In the genomic region with DNA sequence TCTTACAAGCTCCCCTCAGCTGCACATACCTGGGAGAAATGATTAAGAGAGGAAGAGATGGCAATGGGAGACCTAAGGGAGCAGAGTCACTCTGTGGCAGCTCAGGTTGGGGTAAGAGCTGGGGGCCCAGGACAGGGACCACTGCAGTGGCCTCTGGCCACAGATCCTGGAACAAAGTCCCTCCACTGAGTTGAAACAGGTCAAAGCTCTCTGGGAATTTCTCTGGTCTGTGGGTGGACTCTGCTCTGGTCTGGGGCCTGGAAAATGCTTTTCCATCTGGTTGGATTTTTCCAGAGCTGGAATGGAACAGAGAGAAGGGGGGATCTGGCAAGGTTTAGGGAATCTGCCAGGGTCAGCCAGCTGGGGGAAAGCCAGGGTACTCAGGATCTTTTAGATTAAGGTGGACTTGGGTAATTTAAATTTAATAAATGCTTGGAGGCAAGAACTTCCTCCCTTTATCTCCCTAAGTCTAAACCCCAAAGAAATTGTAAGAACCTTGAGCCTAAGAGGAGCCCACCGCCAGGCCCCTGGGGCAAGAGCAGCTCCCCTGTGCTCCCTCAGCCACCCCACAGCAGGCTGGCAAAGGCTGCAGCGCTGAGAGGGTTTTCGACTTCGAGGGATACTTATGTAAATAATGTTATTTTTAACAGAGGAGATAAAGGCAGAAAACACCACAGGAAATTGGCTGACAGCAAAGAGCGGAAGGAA, we compare ENCODE assay signal across 16 cellular contexts. TPM values are rescaled to one million over a fixed set of nuclear protein-coding genes. Genes with fewer than 3 reads are reported as not detected.
DNase-seq lines count a peak whose midpoint lies in the region; ATAC-seq lines count a peak whose summit lies in the region.
"Had no signal": no experiment of that assay in that cellular context is flagged by ENCODE, and none has a peak within 500 bp of the region (broad histone marks: within the 10 kb centered on the region; RNA-seq: fewer than 3 reads in every experiment).

No MANE protein-coding gene starts in this region.

- H3K27me3 Mint-ChIP-seq in naive thymus-derived CD8-positive, alpha-beta T cell, result peaks cover 75 to 99% (median 84%) of the 10 kb centered on the region in 5 donors

- POLR2A ChIA-PET in naive thymus-derived CD8-positive, alpha-beta T cell (lab: Charles Lee), result interaction anchor here (1.0 to 1.2 kb wide), 3 partner anchors 9 to 22 kb away, joined by 3 to 5 read pairs (median 4); no protein-coding TSS in a partner anchor

- H3K36me3 ChIP-seq in ACC112 (ENCODE audit: insufficient read depth, low read length), result no peaks in the 10 kb centered on the region

- peak overlapping the region in 2 of 10 donors; percentile 47 to 53 for H3K27ac Mint-ChIP-seq in naive thymus-derived CD8-positive, alpha-beta T cell
- H3K27ac Mint-ChIP-seq: WTC11 had no signal

- peak; percentile 10 for ATAC-seq in HG03432 (IDR thresholded peaks at IDR 0.05; ENCODE audit: unreplicated experiment)
- ATAC-seq in naive thymus-derived CD8-positive, alpha-beta T cell, result no peak
- ATAC-seq: esophagus mucosa, WTC11 had no signal

- peaks cover 0 to 15% (median 0%) of the 10 kb centered on the region in 9 donors for H3K9me3 Mint-ChIP-seq in naive thymus-derived CD8-positive, alpha-beta T cell
- H3K9me3 Mint-ChIP-seq: WTC11 had no signal

- H2AFZ ChIP-seq in ACC112 (ENCODE audit: low read length, unreplicated experiment), result no peak overlapping the region

- H3K4me3 Mint-ChIP-seq in naive thymus-derived CD8-positive, alpha-beta T cell, result peak overlapping the region in 9 of 10 donors; percentile 22 to 80 (median 48)
- H3K4me3 Mint-ChIP-seq: WTC11 had no signal

- peaks cover 19% of the 10 kb centered on the region for H3K4me1 ChIP-seq in ACC112 (ENCODE audit: control insufficient read depth, insufficient read depth, low read length, unreplicated experiment)

- H3K79me2 ChIP-seq in ACC112 (ENCODE audit: control insufficient read depth, insufficient read depth, low read length, unreplicated experiment), result no peaks in the 10 kb centered on the region

- peaks cover 32 to 50% (median 35%) of the 10 kb centered on the region in 4 donors for H3K4me1 Mint-ChIP-seq in naive thymus-derived CD8-positive, alpha-beta T cell

- peaks cover 87% of the 10 kb centered on the region for H3K27me3 ChIP-seq in ACC112 (ENCODE audit: insufficient read depth, low read length)

- peaks cover 0 to 7% (median 0%) of the 10 kb centered on the region in 3 donors for H3K36me3 Mint-ChIP-seq in naive thymus-derived CD8-positive, alpha-beta T cell
- H3K36me3 Mint-ChIP-seq: WTC11 had no signal

- DNase-seq in UCSD-AML1 (lab: John Stamatoyannopoulos, UW; ENCODE audit: unreplicated experiment) (peak; percentile 50), DMS114 treated with DMSO at 0.1 percent for 48 hours (lab: John Stamatoyannopoulos, UW; ENCODE audit: unreplicated experiment) (no peak), substantia nigra (lab: John Stamatoyannopoulos, UW) (no peak), DMS153 treated with DMSO at 0.1 percent for 48 hours (lab: John Stamatoyannopoulos, UW; ENCODE audit: unreplicated experiment) (no peak), NK-92 (lab: John Stamatoyannopoulos, UW; ENCODE audit: unreplicated experiment) (no peak)
- DNase-seq in naive thymus-derived CD8-positive, alpha-beta T cell, result peak in 1 of 10 donors; percentile 4
- DNase-seq: activated CD8-positive, alpha-beta memory T cell treated with anti-CD3 and anti-CD28 coated beads, Interleukin-2, amount 50 U/mL, for 4 hours; NCI-H1417 treated with DMSO at 0.1 percent for 48 hours; NCI-H510A; stimulated activated CD8-positive, alpha-beta memory T cell treated with anti-CD3 and anti-CD28 coated beads, Interleukin-4, amount 100 ng/mL, for 48 hours had no signal

- H3K27ac ChIP-seq in ACC112 (ENCODE audit: low read depth, low read length), result no peak overlapping the region
- no peak overlapping the region for H3K27ac ChIP-seq in substantia nigra (ENCODE audit: low read depth, low read length, poor library complexity, severe bottlenecking)

- peak overlapping the region; percentile 62; the same call in 1 of the 2 replicates for H3K4me3 ChIP-seq in ACC112 (ENCODE audit: low read depth, low read length)

RNA-seq across cellular contexts. Expression of a gene that starts 3.7 kb away (rescaled TPM):
- not detected for total RNA-seq in naive thymus-derived CD8-positive, alpha-beta T cell
- not detected for polyA plus RNA-seq in naive thymus-derived CD8-positive, alpha-beta T cell
- total RNA-seq: lung microvascular endothelial cell, WTC11 had no signal

RNA-seq across cellular contexts. Expression of a gene that starts 11.3 kb away (rescaled TPM):
- total RNA-seq in naive thymus-derived CD8-positive, alpha-beta T cell, result not detected
- not detected for polyA plus RNA-seq in naive thymus-derived CD8-positive, alpha-beta T cell
- total RNA-seq: lung microvascular endothelial cell, WTC11 had no signal

RNA-seq across cellular contexts. Expression of a gene that starts 13.9 kb away (rescaled TPM):
- not detected for total RNA-seq in naive thymus-derived CD8-positive, alpha-beta T cell
- not detected for polyA plus RNA-seq in naive thymus-derived CD8-positive, alpha-beta T cell
- total RNA-seq: esophagus mucosa, lung microvascular endothelial cell, WTC11 had no signal
- polyA plus RNA-seq: adipose tissue had no signal

RNA-seq across cellular contexts. Expression of a gene that starts 15.7 kb away (rescaled TPM):
- not detected for total RNA-seq in naive thymus-derived CD8-positive, alpha-beta T cell
- not detected for polyA plus RNA-seq in naive thymus-derived CD8-positive, alpha-beta T cell
- total RNA-seq: lung microvascular endothelial cell, WTC11 had no signal
- polyA plus RNA-seq: adipose tissue had no signal

RNA-seq across cellular contexts. Expression of a gene that starts 20.1 kb away (rescaled TPM):
- total RNA-seq in naive thymus-derived CD8-positive, alpha-beta T cell, result not detected
- not detected for polyA plus RNA-seq in naive thymus-derived CD8-positive, alpha-beta T cell
- total RNA-seq: lung microvascular endothelial cell, WTC11 had no signal
